In genomic region chr4:139453041-139453370, GRCh38 we compare ENCODE assay signal across 8 cellular contexts.
DNase-seq lines count a peak whose midpoint lies in the region; ATAC-seq, FAIRE-seq and TF ChIP-seq lines count a peak whose summit lies in the region.

No MANE protein-coding gene starts in this region.

- TF ChIP-seq CTCF in AG09309 (IDR thresholded peaks at IDR 0.05; ENCODE audit: control insufficient read depth, insufficient read depth, low read depth, low read length, missing control alignments) (peak; percentile 29), nephron progenitor cell (IDR thresholded peaks at IDR 0.05) (peak; percentile 20)

- H3K4me1 Mint-ChIP-seq in nephron progenitor cell, result peaks cover 56% of the 10 kb centered on the region

- peaks cover 20% of the 10 kb centered on the region for H3K9me3 Mint-ChIP-seq in nephron progenitor cell

- peak; percentile 45 for ATAC-seq in HG02970 (IDR thresholded peaks at IDR 0.05; ENCODE audit: low FRiP score, unreplicated experiment)
- ATAC-seq in activated CD4-positive, CD25-positive, alpha-beta regulatory T cell treated with anti-CD3 and anti-CD28 coated beads, Interleukin-2, amount 50 U/mL, for 24 hours, result peak; percentile 46 to 54

- H3K27ac Mint-ChIP-seq in nephron progenitor cell, result peak overlapping the region; percentile 100

- H3K27me3 Mint-ChIP-seq in nephron progenitor cell (ENCODE audit: low read depth, poor library complexity), result peaks cover 4% of the 10 kb centered on the region

- peaks cover 35% of the 10 kb centered on the region for H3K36me3 Mint-ChIP-seq in nephron progenitor cell (ENCODE audit: low read depth)

- peak overlapping the region; percentile 95 for H3K27ac ChIP-seq in epithelial cell of prostate

- DNase-seq in AG09309 (ENCODE audit: low read depth) (peak; percentile 11), GM18507 (ENCODE audit: extremely low spot score, insufficient read length, low read depth) (peak; percentile 49), NCI-H1694 treated with DMSO at 0.1 percent for 48 hours (lab: John Stamatoyannopoulos, UW) (peak; percentile 74), epithelial cell of prostate (ENCODE audit: low read depth, low spot score) (peak; percentile 36), nephron progenitor cell (no peak), AG08396 (ENCODE audit: low spot score) (no peak)

- peak overlapping the region; percentile 98 for H3K4me3 Mint-ChIP-seq in nephron progenitor cell

- FAIRE-seq in GM18507 (lab: Jason Lieb, UNC), result no peak

- peak overlapping the region; percentile 93 for H3K4me3 ChIP-seq in AG09309 (ENCODE audit: control insufficient read depth, low read depth, low read length)

Comparison
In these comparisons a context has a peak if more than half of its experiments do, and no peak if none do; other contexts are left out.
1. DNase-seq: peak in AG09309 (single experiment), GM18507 (single experiment), NCI-H1694 treated with DMSO at 0.1 percent for 48 hours (single experiment) and epithelial cell of prostate (single experiment); none in nephron progenitor cell (single experiment) and AG08396 (single experiment).